In genomic region chr16:20851601-20852000, GRCh38 we compare ENCODE assay signal across 8 cellular contexts. TPM values are rescaled to one million over a fixed set of nuclear protein-coding genes. Genes with fewer than 3 reads are reported as not detected.
DNase-seq lines count a peak whose midpoint lies in the region; ATAC-seq, FAIRE-seq and TF ChIP-seq lines count a peak whose summit lies in the region.

No MANE protein-coding gene starts in this region.

- H3K36me3 Mint-ChIP-seq in type B pancreatic cell = peaks cover 12% of the 10 kb centered on the region

- FAIRE-seq in endothelial cell of umbilical vein (lab: Jason Lieb, UNC) = peak; percentile 71

- no peak overlapping the region for H3K4me3 Mint-ChIP-seq in type B pancreatic cell

- DNase-seq in LHCN-M2 (ENCODE audit: low read depth) = peak; percentile 96
- DNase-seq in endothelial cell of umbilical vein (ENCODE audit: low read depth, low spot score) = peak; percentile 64
- DNase-seq in lung (ENCODE audit: low spot score) = peak; percentile 87
- DNase-seq in type B pancreatic cell (ENCODE audit: extremely low spot score, unreplicated experiment) = no peak
- DNase-seq in NCI-H2171 (lab: John Stamatoyannopoulos, UW) = no peak
- no peak for DNase-seq in activated CD8-positive, alpha-beta memory T cell treated with anti-CD3 and anti-CD28 coated beads for 24 hours

- H3K4me1 Mint-ChIP-seq in type B pancreatic cell (ENCODE audit: unreplicated experiment) = peaks cover 5% of the 10 kb centered on the region

- dilution Hi-C loops in endothelial cell of umbilical vein (cut with MboI; ENCODE audit: extremely low pct_ligation_motif_present, low sequenced_read_pairs) = no loop called here

- no peak overlapping the region for H3K9ac ChIP-seq in endothelial cell of umbilical vein (replicated peaks; ENCODE audit: extremely low read depth, insufficient read depth, low read length)

- ATAC-seq in lung (ENCODE audit: insufficient read depth, low FRiP score) (peak; percentile 80), GM18858 (IDR thresholded peaks at IDR 0.05; ENCODE audit: unreplicated experiment) (no peak), GM21737 (IDR thresholded peaks at IDR 0.05; ENCODE audit: unreplicated experiment) (no peak)

- H3K27ac ChIP-seq in endothelial cell of umbilical vein (ENCODE audit: insufficient read depth, low read depth, low read length) (peak overlapping the region; percentile 3), lung (ENCODE audit: low read depth in 1 of 2, low read length in 1 of 2) (peak overlapping the region; percentile 42 to 88)

- BruUV-seq in endothelial cell of umbilical vein (replicated peaks; lab: Mats Ljungman, UMichigan) = no TSS peak

- no peaks in the 10 kb centered on the region for H4K20me1 ChIP-seq in endothelial cell of umbilical vein (replicated peaks; ENCODE audit: control insufficient read depth, extremely low read depth, insufficient read depth, low read length)

- no peak for TF ChIP-seq POLR2A in endothelial cell of umbilical vein (IDR thresholded peaks at IDR 0.05; ENCODE audit: low read depth, low read length)

- POLR2A ChIA-PET in endothelial cell of umbilical vein (lab: Charles Lee) = interaction anchor here (0.6 to 2.6 kb wide), 3 partner anchors 10 to 53 kb away, joined by 3 to 15 read pairs (median 5); partner anchors contain the start of genes DCUN1D3 and LYRM1

- H3K9me3 Mint-ChIP-seq in type B pancreatic cell = no peaks in the 10 kb centered on the region

- peaks cover 48% of the 10 kb centered on the region for H3K4me1 ChIP-seq in endothelial cell of umbilical vein (ENCODE audit: control insufficient read depth, extremely low read depth, insufficient read depth, low read length)
- peaks cover 8 to 25% of the 10 kb centered on the region in 2 donors for H3K4me1 ChIP-seq in lung (ENCODE audit: control insufficient read depth in 2 of 2, insufficient read depth in 2 of 2, low read length in 2 of 2)

- H3K36me3 ChIP-seq in endothelial cell of umbilical vein (ENCODE audit: control insufficient read depth in 2 of 2, extremely low read depth in 1 of 2, insufficient read depth in 2 of 2, low read length in 2 of 2) (peaks cover 8 to 10% of the 10 kb centered on the region in 2 experiments), lung (ENCODE audit: control insufficient read depth in 2 of 2, insufficient read depth in 2 of 2, low read length in 2 of 2) (peaks cover 2 to 8% of the 10 kb centered on the region in 2 donors)

- TF ChIP-seq CTCF in endothelial cell of umbilical vein (IDR thresholded peaks at IDR 0.05; ENCODE audit: extremely low read depth in 1 of 2, insufficient read depth in 1 of 2, low read depth in 1 of 2, low read length in 2 of 2) (no peak), lung (IDR thresholded peaks at IDR 0.05; ENCODE audit: control extremely low read depth, extremely low read depth) (no peak), type B pancreatic cell (conservative IDR thresholded peaks at IDR 0.05) (no peak)

- H3K27me3 ChIP-seq in endothelial cell of umbilical vein (ENCODE audit: control insufficient read depth in 2 of 2, insufficient read depth in 2 of 2, low read length in 2 of 2) (no peaks in the 10 kb centered on the region), lung (ENCODE audit: control insufficient read depth, insufficient read depth) (no peaks in the 10 kb centered on the region)

- WGBS in lung, 2 donors = 28 to 61% methylated on average over 2 of the region's 2 CpGs

- peaks cover 2% of the 10 kb centered on the region for H3K79me2 ChIP-seq in endothelial cell of umbilical vein (ENCODE audit: control insufficient read depth, insufficient read depth, low read length)

- H3K27ac Mint-ChIP-seq in type B pancreatic cell = peak overlapping the region; percentile 75

- intact Hi-C loops in endothelial cell of umbilical vein (cut with micrococcal nuclease) = loop anchor here (2.0 to 5.0 kb wide), 3 partner anchors 93 to 426 kb away; partner anchors contain the start of gene CRYM

- H3K4me2 ChIP-seq in endothelial cell of umbilical vein (ENCODE audit: insufficient read depth, low read length) = no peak overlapping the region

- H3K4me3 ChIP-seq in endothelial cell of umbilical vein (replicated peaks in 1 of 3; ENCODE audit: insufficient read depth in 1 of 3, low read depth in 1 of 3, low read length in 3 of 3) (no peak overlapping the region), lung (no peak overlapping the region)

- CTCF ChIA-PET in endothelial cell of umbilical vein (lab: Charles Lee) = interaction anchor here (0.6 to 3.8 kb wide), 17 partner anchors 15 to 449 kb away, joined by 3 to 73 read pairs (median 10); partner anchors contain the start of genes DCUN1D3, ERI2, LDAF1 and LYRM1

- H3K9me1 ChIP-seq in endothelial cell of umbilical vein (replicated peaks; ENCODE audit: control insufficient read depth, extremely low read depth, insufficient read depth, low read length) = no peaks in the 10 kb centered on the region

- H2AFZ ChIP-seq in endothelial cell of umbilical vein (ENCODE audit: low read depth, low read length) = no peak overlapping the region

- H3K9me3 ChIP-seq in endothelial cell of umbilical vein (replicated peaks; ENCODE audit: control insufficient read depth, insufficient read depth, low read length) (no peaks in the 10 kb centered on the region), lung (ENCODE audit: control insufficient read depth in 2 of 2, insufficient read depth in 1 of 2, low read length in 1 of 2) (no peaks in the 10 kb centered on the region)

- no peaks in the 10 kb centered on the region for H3K27me3 Mint-ChIP-seq in type B pancreatic cell

TF ChIP-seq in endothelial cell of umbilical vein, 7 proteins besides CTCF, POLR2A, EP300 and RAD21:
- TF ChIP-seq FOS (IDR thresholded peaks at IDR 0.05; ENCODE audit: borderline replicate concordance, insufficient read depth, low read length) (no peak), MYC (IDR thresholded peaks at IDR 0.05; ENCODE audit: low read depth, low read length) (no peak)

RNA-seq across cellular contexts. Expression of gene REXO5, which starts 45.3 kb away (rescaled TPM):
- 29.4 and 33.5 TPM in 2 replicates for total RNA-seq in LHCN-M2 (2014; rRNA removed)
- 10.5 TPM for polyA plus RNA-seq in LHCN-M2 (2012)
- total RNA-seq in endothelial cell of umbilical vein = 7.4 and 11.5 TPM in 2 replicates
- polyA plus RNA-seq in endothelial cell of umbilical vein = 2.1 and 2.3 TPM in 2 replicates
- polyA plus RNA-seq in endothelial cell of umbilical vein (2011; cell fraction: cytosol; rRNA removed) = 3.0 TPM in 2 replicates
- polyA plus RNA-seq in endothelial cell of umbilical vein (2011; cell fraction: nucleus; rRNA removed) = 17.4 and 19.8 TPM in 2 replicates
- 2.9 and 3.5 TPM in 2 replicates for polyA plus RNA-seq in endothelial cell of umbilical vein (2012)
- 13.6 and 14.2 TPM in 2 replicates for polyA minus RNA-seq in endothelial cell of umbilical vein
- polyA minus RNA-seq in endothelial cell of umbilical vein (2011; cell fraction: cytosol; rRNA and poly(A)+ RNA removed) = 4.2 TPM
- 17.9 and 19.8 TPM in 2 replicates for polyA minus RNA-seq in endothelial cell of umbilical vein (2011; cell fraction: nucleus; rRNA and poly(A)+ RNA removed)
- total RNA-seq in lung = 1 to 10 TPM; 2.7 to 6.3 TPM
- under 1 TPM; 0.73 to 0.84 TPM for polyA plus RNA-seq in lung
- total RNA-seq in type B pancreatic cell (ENCODE audit: low replicate concordance) = 4.5 and 8.2 TPM in 2 replicates

RNA-seq across cellular contexts. Expression of gene ERI2, which starts 45.3 kb away (rescaled TPM):
- total RNA-seq in LHCN-M2 (2014; rRNA removed) (41.1 and 43.5 TPM in 2 replicates), endothelial cell of umbilical vein (8.9 and 9.3 TPM in 2 replicates), lung (10 to 100 TPM; 12.5 to 29.7 TPM), type B pancreatic cell (ENCODE audit: low replicate concordance) (27.7 and 35.9 TPM in 2 replicates)
- polyA plus RNA-seq in LHCN-M2 (2012) = 7.8 TPM
- polyA plus RNA-seq in endothelial cell of umbilical vein (6.6 and 16.1 TPM in 2 replicates), lung (1 to 10 TPM; 5.9 to 9.3 TPM)
- polyA plus RNA-seq in endothelial cell of umbilical vein (2011; cell fraction: cytosol; rRNA removed) = 3.9 and 4.4 TPM in 2 replicates
- 6.9 and 10.9 TPM in 2 replicates for polyA plus RNA-seq in endothelial cell of umbilical vein (2011; cell fraction: nucleus; rRNA removed)
- polyA plus RNA-seq in endothelial cell of umbilical vein (2012) = 5.0 and 5.3 TPM in 2 replicates
- 5.1 and 6.1 TPM in 2 replicates for polyA minus RNA-seq in endothelial cell of umbilical vein
- polyA minus RNA-seq in endothelial cell of umbilical vein (2011; cell fraction: cytosol; rRNA and poly(A)+ RNA removed) = 10.1 TPM
- 4.1 and 5.4 TPM in 2 replicates for polyA minus RNA-seq in endothelial cell of umbilical vein (2011; cell fraction: nucleus; rRNA and poly(A)+ RNA removed)

RNA-seq across cellular contexts. Expression of gene DCUN1D3, which starts 48.6 kb away (rescaled TPM):
- total RNA-seq in LHCN-M2 (2014; rRNA removed) = 28.2 and 30.0 TPM in 2 replicates
- 11.8 TPM for polyA plus RNA-seq in LHCN-M2 (2012)
- 35.0 and 39.6 TPM in 2 replicates for total RNA-seq in endothelial cell of umbilical vein
- 8.8 and 10.4 TPM in 2 replicates for polyA plus RNA-seq in endothelial cell of umbilical vein
- 13.5 and 14.2 TPM in 2 replicates for polyA plus RNA-seq in endothelial cell of umbilical vein (2011; cell fraction: cytosol; rRNA removed)
- polyA plus RNA-seq in endothelial cell of umbilical vein (2011; cell fraction: nucleus; rRNA removed) = 28.5 and 31.3 TPM in 2 replicates
- 15.7 and 16.5 TPM in 2 replicates for polyA plus RNA-seq in endothelial cell of umbilical vein (2012)
- polyA minus RNA-seq in endothelial cell of umbilical vein = 40.9 and 43.9 TPM in 2 replicates
- polyA minus RNA-seq in endothelial cell of umbilical vein (2011; cell fraction: cytosol; rRNA and poly(A)+ RNA removed) = 1.6 TPM
- 40.7 and 47.7 TPM in 2 replicates for polyA minus RNA-seq in endothelial cell of umbilical vein (2011; cell fraction: nucleus; rRNA and poly(A)+ RNA removed)
- total RNA-seq in lung = 10 to 100 TPM; 12.2 to 27.8 TPM
- 1 to 10 TPM; 6.1 to 6.6 TPM for polyA plus RNA-seq in lung
- total RNA-seq in type B pancreatic cell (ENCODE audit: low replicate concordance) = 12.9 and 13.5 TPM in 2 replicates

RNA-seq across cellular contexts. Expression of gene LYRM1, which starts 49.0 kb away (rescaled TPM):
- 80.2 and 87.4 TPM in 2 replicates for total RNA-seq in LHCN-M2 (2014; rRNA removed)
- polyA plus RNA-seq in LHCN-M2 (2012) = 44.3 TPM
- 28.4 and 29.1 TPM in 2 replicates for total RNA-seq in endothelial cell of umbilical vein
- 13.8 and 20.4 TPM in 2 replicates for polyA plus RNA-seq in endothelial cell of umbilical vein
- polyA plus RNA-seq in endothelial cell of umbilical vein (2011; cell fraction: cytosol; rRNA removed) = 34.3 and 34.7 TPM in 2 replicates
- polyA plus RNA-seq in endothelial cell of umbilical vein (2011; cell fraction: nucleus; rRNA removed) = 16.3 and 18.2 TPM in 2 replicates
- polyA plus RNA-seq in endothelial cell of umbilical vein (2012) = 45.2 and 45.3 TPM in 2 replicates
- polyA minus RNA-seq in endothelial cell of umbilical vein = 10.3 and 13.5 TPM in 2 replicates
- 9.3 TPM for polyA minus RNA-seq in endothelial cell of umbilical vein (2011; cell fraction: cytosol; rRNA and poly(A)+ RNA removed)
- polyA minus RNA-seq in endothelial cell of umbilical vein (2011; cell fraction: nucleus; rRNA and poly(A)+ RNA removed) = 6.7 and 7.1 TPM in 2 replicates
- total RNA-seq in lung = 10 to 100 TPM; 27.8 to 29.8 TPM
- 10 to 100 TPM; 32.5 to 50.5 TPM for polyA plus RNA-seq in lung
- 30.6 and 31.7 TPM in 2 replicates for total RNA-seq in type B pancreatic cell (ENCODE audit: low replicate concordance)

Comparison
In these comparisons a context has a peak if more than half of its experiments do, and no peak if none do; other contexts are left out.
1. DNase-seq: peak in LHCN-M2 (single experiment), endothelial cell of umbilical vein (single experiment) and lung (single experiment); none in type B pancreatic cell (single experiment), NCI-H2171 (single experiment) and activated CD8-positive, alpha-beta memory T cell treated with anti-CD3 and anti-CD28 coated beads for 24 hours (single experiment).